Comparison of ENCODE assay signal across 8 cellular contexts in genomic region chr3:63349583-63350177, GRCh38.
DNase-seq lines count a peak whose midpoint lies in the region; ATAC-seq and TF ChIP-seq lines count a peak whose summit lies in the region.

No MANE protein-coding gene starts in this region.

- peak; percentile 63 for ATAC-seq in HG02623 (IDR thresholded peaks at IDR 0.05; ENCODE audit: unreplicated experiment)

- 5% methylated on average over 6 of the region's 6 CpGs for WGBS in prostate gland

- H3K27ac ChIP-seq in VCaP (no peak overlapping the region), prostate gland (no peak overlapping the region)

- H3K27me3 ChIP-seq in prostate gland (replicated peaks; ENCODE audit: insufficient read depth): no peaks in the 10 kb centered on the region

- peak; percentile 94 for TF ChIP-seq CTCF in AG09319 (IDR thresholded peaks at IDR 0.05; ENCODE audit: low read depth, low read length)
- TF ChIP-seq CTCF in GM12872 (IDR thresholded peaks at IDR 0.05; ENCODE audit: insufficient read depth, low read depth, low read length): peak; percentile 78
- TF ChIP-seq CTCF in VCaP (conservative IDR thresholded peaks at IDR 0.05): peak; percentile 94
- peak; percentile 86 for TF ChIP-seq CTCF in foreskin fibroblast (IDR thresholded peaks at IDR 0.05; ENCODE audit: low read depth, low read length)
- peak; percentile 26 to 71 (median 54) for TF ChIP-seq CTCF in prostate gland (IDR thresholded peaks at IDR 0.05)

- H3K9me3 ChIP-seq in prostate gland: no peaks in the 10 kb centered on the region

- H3K4me3 ChIP-seq in foreskin fibroblast (ENCODE audit: low read depth in 1 of 2, low read length in 2 of 2) (no peak overlapping the region), prostate gland (no peak overlapping the region)

- DNase-seq in AG09319 (ENCODE audit: extremely low read depth, low read depth) (peak; percentile 30), NCI-H146 (lab: John Stamatoyannopoulos, UW) (peak; percentile 65), foreskin fibroblast (peak; percentile 62 to 87), prostate gland (ENCODE audit: low spot score) (peak; percentile 36), NCI-H774 (lab: John Stamatoyannopoulos, UW) (no peak)

- no peaks in the 10 kb centered on the region for H3K4me1 ChIP-seq in prostate gland (replicated peaks)

- intact Hi-C loops in prostate gland (cut with DNase I): loop anchor here (2.0 kb wide), 1 partner anchor 469 kb away; the partner anchor contains the start of gene C3orf49

- H3K36me3 ChIP-seq in prostate gland: no peaks in the 10 kb centered on the region

- no peak for TF ChIP-seq POLR2A in prostate gland (IDR thresholded peaks at IDR 0.05)
